11 cellular contexts compared by ENCODE assay signal in genomic region chr7:56046728-56047445, GRCh38. TPM values are rescaled to one million over a fixed set of nuclear protein-coding genes. Genes with fewer than 3 reads are reported as not detected.
A peak's percentile ranks its signal among the peaks of the same experiment; 100 is the strongest.
DNase-seq lines count a peak whose midpoint lies in the region; ATAC-seq and TF ChIP-seq lines count a peak whose summit lies in the region.
"Had no signal": no experiment of that assay in that cellular context is flagged by ENCODE, and none has a peak within 500 bp of the region (broad histone marks: within the 10 kb centered on the region; RNA-seq: fewer than 3 reads in every experiment).

No MANE protein-coding gene starts in this region.

- H3K79me2 ChIP-seq in H9 (ENCODE audit: insufficient read depth, low read length): peaks cover 2% of the 10 kb centered on the region; the same call in 1 of the 2 replicates

- no peak overlapping the region for H3T11ph ChIP-seq in H9 (ENCODE audit: low read length)

- H2AFZ ChIP-seq in H9 (ENCODE audit: low read length): no peak overlapping the region

- ATAC-seq in right cardiac atrium: peak; percentile 5 to 53
- no peak for ATAC-seq in Right ventricle myocardium inferior
- ATAC-seq in GM19023 (IDR thresholded peaks at IDR 0.05; ENCODE audit: unreplicated experiment): no peak
- ATAC-seq in GM19455 (IDR thresholded peaks at IDR 0.05; ENCODE audit: unreplicated experiment): no peak

- H3K23ac ChIP-seq in H9 (ENCODE audit: insufficient read length, low read depth, low read length): no peak overlapping the region

- H3K23me2 ChIP-seq in H9 (ENCODE audit: insufficient read length, low read depth, low read length, poor library complexity, severe bottlenecking): no peaks in the 10 kb centered on the region

- H3K9me3 Mint-ChIP-seq in H9: no peaks in the 10 kb centered on the region
- H3K9me3 Mint-ChIP-seq: immature natural killer cell had no signal

- H3K27ac Mint-ChIP-seq in H9: peak overlapping the region in 1 of 3 experiments; percentile 48; a peak in 2 of 7 replicates
- H3K27ac Mint-ChIP-seq: immature natural killer cell had no signal

- H2BK5ac ChIP-seq in H9 (ENCODE audit: insufficient read length, low read length): no peak overlapping the region

- no peaks in the 10 kb centered on the region for H3K27me3 ChIP-seq in right cardiac atrium (ENCODE audit: control insufficient read depth, insufficient read depth)
- no peaks in the 10 kb centered on the region for H3K27me3 ChIP-seq in duodenal mucosa (ENCODE audit: control insufficient read depth in 1 of 2, insufficient read depth in 2 of 2, low read length in 2 of 2)
- no peaks in the 10 kb centered on the region for H3K27me3 ChIP-seq in H9 (ENCODE audit: insufficient read depth, low read length)
- no peaks in the 10 kb centered on the region for H3K27me3 ChIP-seq in WERI-Rb-1 (ENCODE audit: insufficient read depth, low read depth, severe bottlenecking)
- H3K27me3 ChIP-seq: BLaER1 had no signal

- H3K9me3 ChIP-seq in right cardiac atrium (ENCODE audit: control insufficient read depth, low read length) (no peaks in the 10 kb centered on the region), duodenal mucosa (ENCODE audit: control insufficient read depth in 1 of 2, low read length in 2 of 2) (no peaks in the 10 kb centered on the region), H9 (ENCODE audit: control insufficient read depth, low read depth, low read length) (no peaks in the 10 kb centered on the region), WERI-Rb-1 (ENCODE audit: severe bottlenecking) (no peaks in the 10 kb centered on the region)
- H3K9me3 ChIP-seq: BLaER1 had no signal

- no peak overlapping the region for H3K4me3 Mint-ChIP-seq in H9
- H3K4me3 Mint-ChIP-seq: immature natural killer cell had no signal

- H3K4me3 ChIP-seq in right cardiac atrium (ENCODE audit: low read length) (no peak overlapping the region), duodenal mucosa (ENCODE audit: low read depth in 1 of 2, low read length in 2 of 2) (no peak overlapping the region), WERI-Rb-1 (ENCODE audit: low read depth, low read length) (no peak overlapping the region)
- H3K4me3 ChIP-seq: BLaER1 had no signal

- H4K8ac ChIP-seq in H9 (replicated peaks; ENCODE audit: insufficient read length, low read depth, low read length): no peak overlapping the region

- no peak overlapping the region for H4K5ac ChIP-seq in H9 (ENCODE audit: insufficient read length, low read depth, low read length)

- peaks cover 17 to 18% (median 18%) of the 10 kb centered on the region in 3 experiments; a peak in 6 of 7 replicates for H3K36me3 Mint-ChIP-seq in H9 (ENCODE audit: insufficient read depth in 1 of 3, low read depth in 3 of 3)
- H3K36me3 Mint-ChIP-seq: immature natural killer cell had no signal

- peaks cover 0 to 13% of the 10 kb centered on the region in 2 experiments; a peak in 3 of 4 replicates for H3K4me1 Mint-ChIP-seq in H9

- no peak overlapping the region for H2AK5ac ChIP-seq in H9 (ENCODE audit: insufficient read length, low read length)

- H2BK120ac ChIP-seq in H9 (ENCODE audit: low read depth, low read length, poor library complexity, severe bottlenecking): no peak overlapping the region

- WGBS in right cardiac atrium: 52% methylated on average over 5 of the region's 5 CpGs
- WGBS in H9 (ENCODE audit: extremely low coverage, insufficient read length, low lambda C conversion rate): no CpG with 5 or more reads among the region's 5 CpGs

- no peak overlapping the region for H2BK12ac ChIP-seq in H9 (ENCODE audit: insufficient read length, low read depth, low read length)

- H2BK20ac ChIP-seq in H9 (ENCODE audit: low read depth, low read length, poor library complexity, severe bottlenecking): no peak overlapping the region

- H3K14ac ChIP-seq in H9 (ENCODE audit: insufficient read depth, low read length): no peak overlapping the region

- intact Hi-C loops in right cardiac atrium (cut with DNase I) (no loop called here), Right ventricle myocardium inferior (cut with DNase I) (no loop called here)

- no peak overlapping the region for H3K4ac ChIP-seq in H9 (ENCODE audit: low read depth, low read length)

- DNase-seq in right cardiac atrium: no peak
- DNase-seq in Right ventricle myocardium inferior (ENCODE audit: missing footprints): no peak
- peak; percentile 78 for DNase-seq in mucosa of gallbladder (ENCODE audit: low spot score)
- no peak for DNase-seq in H9
- DNase-seq in WERI-Rb-1: no peak
- DNase-seq: immature natural killer cell, NCI-H1417 had no signal

- no peak overlapping the region for H3K4me2 ChIP-seq in H9 (ENCODE audit: insufficient read depth, insufficient read length, low read length)
- H3K4me2 ChIP-seq: BLaER1 had no signal

- H4K20me1 ChIP-seq in H9 (ENCODE audit: control insufficient read depth, insufficient read depth, insufficient read length): no peaks in the 10 kb centered on the region

- no peak overlapping the region for H3K18ac ChIP-seq in H9 (ENCODE audit: insufficient read length, low read depth, low read length)

- H3K36me3 ChIP-seq in duodenal mucosa (ENCODE audit: control insufficient read depth in 1 of 2, insufficient read depth in 2 of 2, low read length in 2 of 2): no peaks in the 10 kb centered on the region
- H3K36me3 ChIP-seq in WERI-Rb-1: no peaks in the 10 kb centered on the region

- H3K79me1 ChIP-seq in H9 (ENCODE audit: insufficient read depth, low read depth, low read length, poor library complexity, severe bottlenecking): no peaks in the 10 kb centered on the region

- peak overlapping the region; percentile 25 for H3K27ac ChIP-seq in right cardiac atrium (ENCODE audit: low read length)
- H3K27ac ChIP-seq in duodenal mucosa (ENCODE audit: low read depth, low read length): peak overlapping the region; percentile 63
- H3K27ac ChIP-seq in H9 (ENCODE audit: insufficient read length, low read depth, low read length): no peak overlapping the region
- H3K27ac ChIP-seq in WERI-Rb-1: no peak overlapping the region
- H3K27ac ChIP-seq: BLaER1 had no signal

- H3K56ac ChIP-seq in H9 (ENCODE audit: insufficient read length, low read depth, low read length): no peak overlapping the region

- H3K9ac ChIP-seq in duodenal mucosa (ENCODE audit: low read depth in 1 of 2, low read length in 2 of 2) (no peak overlapping the region), H9 (ENCODE audit: extremely low read depth, insufficient read length, low read length) (no peak overlapping the region)
- H3K9ac ChIP-seq: BLaER1 had no signal

- no peak for TF ChIP-seq CTCF in H9 (conservative IDR thresholded peaks at IDR 0.05)
- no peak for TF ChIP-seq CTCF in WERI-Rb-1 (IDR thresholded peaks at IDR 0.05; ENCODE audit: low read depth, low read length)

- H4K91ac ChIP-seq in H9 (ENCODE audit: insufficient read length, low read depth, low read length): no peak overlapping the region

- no peak overlapping the region for H2BK15ac ChIP-seq in H9 (ENCODE audit: low read depth, low read length)

- peaks cover 4% of the 10 kb centered on the region for H3K4me1 ChIP-seq in right cardiac atrium (ENCODE audit: control insufficient read depth, insufficient read depth, low read length)
- H3K4me1 ChIP-seq in duodenal mucosa (ENCODE audit: control insufficient read depth in 1 of 2, insufficient read depth in 2 of 2, low read length in 2 of 2): peaks cover 0 to 17% of the 10 kb centered on the region in 2 donors
- no peaks in the 10 kb centered on the region for H3K4me1 ChIP-seq in H9 (ENCODE audit: insufficient read depth, low read length)

- H3K27me3 Mint-ChIP-seq in H9 (ENCODE audit: low read depth): no peaks in the 10 kb centered on the region

RNA-seq across cellular contexts. Expression of gene PSPH, which starts 4.4 kb away (rescaled TPM):
- total RNA-seq in right cardiac atrium: 10 to 100 TPM; 10.8 to 19.1 (median 13.4) TPM
- polyA plus RNA-seq in right cardiac atrium: 6.5 TPM
- total RNA-seq in Right ventricle myocardium inferior: 10.6 TPM
- 33.4 TPM for total RNA-seq in mucosa of gallbladder
- 51.4 and 52.1 TPM in 2 replicates for total RNA-seq in H9 (2021)

RNA-seq across cellular contexts. Expression of gene CCT6A, which starts 4.7 kb away (rescaled TPM):
- total RNA-seq in right cardiac atrium (10 to 100 TPM; 58.5 to 72.6 (median 69.5) TPM), Right ventricle myocardium inferior (67.9 TPM), mucosa of gallbladder (87.6 TPM), H9 (2021) (303 and 310 TPM in 2 replicates)
- polyA plus RNA-seq in right cardiac atrium: 79.0 TPM

RNA-seq across cellular contexts. Expression of gene SUMF2, which starts 17.2 kb away (rescaled TPM):
- total RNA-seq in right cardiac atrium: 10 to 100 TPM; 42.7 to 50.0 (median 44.4) TPM
- polyA plus RNA-seq in right cardiac atrium: 39.8 TPM
- 33.1 TPM for total RNA-seq in Right ventricle myocardium inferior
- 245 TPM for total RNA-seq in mucosa of gallbladder
- 82.5 and 89.2 TPM in 2 replicates for total RNA-seq in H9 (2021)

RNA-seq across cellular contexts. Expression of gene PHKG1, which starts 45.9 kb away (rescaled TPM):
- total RNA-seq in right cardiac atrium (10 to 100 TPM; 22.6 to 50.4 (median 29.6) TPM), Right ventricle myocardium inferior (31.2 TPM), mucosa of gallbladder (0.89 TPM), H9 (2021) (0.42 and 0.64 TPM in 2 replicates)
- polyA plus RNA-seq in right cardiac atrium: 24.5 TPM

RNA-seq across cellular contexts. Expression of gene CHCHD2, which starts 59.4 kb away (rescaled TPM):
- total RNA-seq in right cardiac atrium (100 to 1,000 TPM; 376 to 473 (median 432) TPM), Right ventricle myocardium inferior (493 TPM), mucosa of gallbladder (293 TPM), H9 (2021) (215 and 218 TPM in 2 replicates)
- 522 TPM for polyA plus RNA-seq in right cardiac atrium

Comparison
In these comparisons a context has a peak if more than half of its experiments do, and no peak if none do; other contexts are left out.
1. ATAC-seq: peak in right cardiac atrium (2 of 2); none in Right ventricle myocardium inferior (single experiment), GM19023 (single experiment) and GM19455 (single experiment).
2. H3K27ac ChIP-seq: peak in right cardiac atrium (single experiment) and duodenal mucosa (single experiment); none in H9 (single experiment) and WERI-Rb-1 (single experiment).